Comparison of ENCODE assay signal across 11 cellular contexts in the genomic region with DNA sequence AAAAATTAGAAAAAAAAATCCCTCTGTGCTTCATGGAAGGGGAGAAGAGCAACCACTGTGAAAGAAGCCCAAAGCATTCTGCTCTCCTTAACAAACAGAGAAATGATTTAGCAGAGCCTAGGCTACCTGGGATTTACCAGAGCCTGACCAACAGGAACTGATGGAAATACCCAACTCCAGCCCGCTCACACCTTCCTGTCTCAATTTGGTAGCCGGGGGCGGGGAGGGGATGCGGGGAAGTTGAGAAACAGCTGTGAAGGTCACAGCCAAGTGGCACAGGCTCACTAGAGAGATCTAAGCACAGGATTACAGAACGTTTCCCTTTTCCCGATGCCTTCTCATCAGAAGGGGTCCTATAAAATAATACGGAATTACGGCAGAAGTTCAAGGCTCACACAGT. TPM values are rescaled to one million over a fixed set of nuclear protein-coding genes. Genes with fewer than 3 reads are reported as not detected.
DNase-seq lines count a peak whose midpoint lies in the region; ATAC-seq lines count a peak whose summit lies in the region.
"Had no signal": no experiment of that assay in that cellular context is flagged by ENCODE, and none has a peak within 500 bp of the region (broad histone marks: within the 10 kb centered on the region; RNA-seq: fewer than 3 reads in every experiment).

No MANE protein-coding gene starts in this region.

- no peak overlapping the region for H3K4me3 ChIP-seq in effector memory CD4-positive, alpha-beta T cell (ENCODE audit: insufficient read depth, low read depth, low read length, poor library complexity, severe bottlenecking)
- H3K4me3 ChIP-seq: body of pancreas had no signal

- H3K27ac ChIP-seq in effector memory CD4-positive, alpha-beta T cell (ENCODE audit: insufficient read depth, low read length, poor library complexity, severe bottlenecking), result no peak overlapping the region
- H3K27ac ChIP-seq: body of pancreas had no signal

- H3K27me3 ChIP-seq in effector memory CD4-positive, alpha-beta T cell (replicated peaks; ENCODE audit: control insufficient read depth, insufficient read depth, low read length, poor library complexity, severe bottlenecking), result no peaks in the 10 kb centered on the region
- H3K27me3 ChIP-seq: body of pancreas had no signal

- H3K36me3 ChIP-seq in effector memory CD4-positive, alpha-beta T cell (ENCODE audit: control insufficient read depth, insufficient read depth, low read length), result no peaks in the 10 kb centered on the region

- DNase-seq in kidney tubule cell (ENCODE audit: low spot score) (peak; percentile 13), NCI-H1436 (lab: John Stamatoyannopoulos, UW) (no peak), mucosa of gallbladder (ENCODE audit: low spot score) (no peak), SHP77 (lab: John Stamatoyannopoulos, UW) (no peak)
- DNase-seq in effector memory CD4-positive, alpha-beta T cell, result no peak
- DNase-seq: body of pancreas, midbrain, NCI-H82 had no signal

- peak; percentile 81 for ATAC-seq in GM18870 (IDR thresholded peaks at IDR 0.05; ENCODE audit: unreplicated experiment)
- ATAC-seq in GM21390 (IDR thresholded peaks at IDR 0.05; ENCODE audit: unreplicated experiment), result peak; percentile 82
- peak; percentile 72 for ATAC-seq in HG03135 (IDR thresholded peaks at IDR 0.05; ENCODE audit: unreplicated experiment)
- ATAC-seq: body of pancreas had no signal

- H3K4me1 ChIP-seq in effector memory CD4-positive, alpha-beta T cell (ENCODE audit: control insufficient read depth, insufficient read depth, low read length, poor library complexity, severe bottlenecking), result no peaks in the 10 kb centered on the region

- no peaks in the 10 kb centered on the region for H3K9me3 ChIP-seq in effector memory CD4-positive, alpha-beta T cell (ENCODE audit: control insufficient read depth, low read length)
- H3K9me3 ChIP-seq: body of pancreas had no signal

RNA-seq across cellular contexts. Expression of gene RSU1, which starts 17.6 kb away (rescaled TPM):
- 51.0 TPM for total RNA-seq in mucosa of gallbladder
